17 cellular contexts compared by ENCODE assay signal in genomic region chr18:70037453-70038061, GRCh38.
DNase-seq lines count a peak whose midpoint lies in the region; ATAC-seq and TF ChIP-seq lines count a peak whose summit lies in the region.
"Had no signal": no experiment of that assay in that cellular context is flagged by ENCODE, and none has a peak within 500 bp of the region (broad histone marks: within the 10 kb centered on the region; RNA-seq: fewer than 3 reads in every experiment).

No MANE protein-coding gene starts in this region.

- no peaks in the 10 kb centered on the region for H3K27me3 ChIP-seq in left ventricle myocardium inferior (ENCODE audit: low read depth)
- no peaks in the 10 kb centered on the region for H3K27me3 ChIP-seq in osteoblast (ENCODE audit: insufficient read depth, low read length)
- H3K27me3 ChIP-seq: tibial nerve had no signal

- H3K4me1 Mint-ChIP-seq in WTC11, result no peaks in the 10 kb centered on the region
- no peaks in the 10 kb centered on the region for H3K4me1 Mint-ChIP-seq in activated T-helper 2 cell treated with anti-CD3 and anti-CD28 coated beads, Interferon-gamma antibody, Interleukin-2, Interleukin-4, amounts not matched to agents 10 μg/mL and 5 μg/mL and 100 μg/mL, durations not matched to agents 14 hours and 24 hours and 36 hours (ENCODE audit: low read depth)

- no peak for TF ChIP-seq CTCF in left ventricle myocardium inferior (IDR thresholded peaks at IDR 0.05; ENCODE audit: borderline replicate concordance)
- TF ChIP-seq CTCF in WTC11 (IDR thresholded peaks at IDR 0.05), result no peak
- no peak for TF ChIP-seq CTCF in osteoblast (IDR thresholded peaks at IDR 0.05; ENCODE audit: extremely low read depth, low read depth, low read length)

- no peaks in the 10 kb centered on the region for H4K20me1 ChIP-seq in osteoblast (ENCODE audit: insufficient read depth, low read length)

- no peak overlapping the region for H2AFZ ChIP-seq in osteoblast (ENCODE audit: low read length)
- H2AFZ ChIP-seq: parathyroid adenoma had no signal

- H3K27ac ChIP-seq in left ventricle myocardium inferior (replicated peaks), result no peak overlapping the region
- H3K27ac ChIP-seq in osteoblast (ENCODE audit: low read depth, low read length), result no peak overlapping the region
- H3K27ac ChIP-seq: parathyroid adenoma, tibial nerve had no signal

- intact Hi-C loops in left ventricle myocardium superior (cut with micrococcal nuclease) (no loop called here), left ventricle myocardium inferior (cut with micrococcal nuclease) (no loop called here)
- intact Hi-C loops in activated T-helper 2 cell treated with anti-CD3 and anti-CD28 coated beads, Interferon-gamma antibody, Interleukin-2, Interleukin-4, amounts not matched to agents 10 μg/mL and 5 μg/mL and 100 μg/mL, durations not matched to agents 14 hours and 24 hours and 36 hours (cut with micrococcal nuclease), result no loop called here

- H3K4me2 ChIP-seq in osteoblast (ENCODE audit: insufficient read depth, low read length), result no peak overlapping the region

- H3K9me3 Mint-ChIP-seq in WTC11, result peaks cover 5% of the 10 kb centered on the region
- H3K9me3 Mint-ChIP-seq in activated T-helper 2 cell treated with anti-CD3 and anti-CD28 coated beads, Interferon-gamma antibody, Interleukin-2, Interleukin-4, amounts not matched to agents 10 μg/mL and 5 μg/mL and 100 μg/mL, durations not matched to agents 14 hours and 24 hours and 36 hours, result no peaks in the 10 kb centered on the region

- peaks cover 16% of the 10 kb centered on the region for H3K36me3 ChIP-seq in left ventricle myocardium inferior
- no peaks in the 10 kb centered on the region for H3K36me3 ChIP-seq in osteoblast (ENCODE audit: insufficient read depth, low read length)

- H3K9me3 ChIP-seq in left ventricle myocardium inferior (replicated peaks), result no peaks in the 10 kb centered on the region
- H3K9me3 ChIP-seq in osteoblast (ENCODE audit: low read depth, low read length), result no peaks in the 10 kb centered on the region
- H3K9me3 ChIP-seq: Caco-2, mucosa of descending colon, tibial nerve had no signal

- peak overlapping the region; percentile 40 for H3K27ac Mint-ChIP-seq in WTC11
- no peak overlapping the region for H3K27ac Mint-ChIP-seq in activated T-helper 2 cell treated with anti-CD3 and anti-CD28 coated beads, Interferon-gamma antibody, Interleukin-2, Interleukin-4, amounts not matched to agents 10 μg/mL and 5 μg/mL and 100 μg/mL, durations not matched to agents 14 hours and 24 hours and 36 hours
- H3K27ac Mint-ChIP-seq: effector memory CD8-positive, alpha-beta T cell had no signal

- H3K27me3 Mint-ChIP-seq in WTC11 (ENCODE audit: low read depth), result no peaks in the 10 kb centered on the region
- no peaks in the 10 kb centered on the region for H3K27me3 Mint-ChIP-seq in activated T-helper 2 cell treated with anti-CD3 and anti-CD28 coated beads, Interferon-gamma antibody, Interleukin-2, Interleukin-4, amounts not matched to agents 10 μg/mL and 5 μg/mL and 100 μg/mL, durations not matched to agents 14 hours and 24 hours and 36 hours (ENCODE audit: low read depth)
- H3K27me3 Mint-ChIP-seq: effector memory CD8-positive, alpha-beta T cell had no signal

- H3K36me3 Mint-ChIP-seq in WTC11, result 0 out of 2 replicates have a peak, but pooled peaks cover 3% of the 10 kb centered on the region
- H3K36me3 Mint-ChIP-seq in activated T-helper 2 cell treated with anti-CD3 and anti-CD28 coated beads, Interferon-gamma antibody, Interleukin-2, Interleukin-4, amounts not matched to agents 10 μg/mL and 5 μg/mL and 100 μg/mL, durations not matched to agents 14 hours and 24 hours and 36 hours (ENCODE audit: low read depth), result peaks cover 44% of the 10 kb centered on the region

- CTCF ChIA-PET in WTC11 (lab: Charles Lee), result no interaction called here

- no peak overlapping the region for H3K4me3 Mint-ChIP-seq in WTC11
- H3K4me3 Mint-ChIP-seq in activated T-helper 2 cell treated with anti-CD3 and anti-CD28 coated beads, Interferon-gamma antibody, Interleukin-2, Interleukin-4, amounts not matched to agents 10 μg/mL and 5 μg/mL and 100 μg/mL, durations not matched to agents 14 hours and 24 hours and 36 hours (ENCODE audit: low read depth), result no peak overlapping the region
- H3K4me3 Mint-ChIP-seq: effector memory CD8-positive, alpha-beta T cell had no signal

- H3K4me1 ChIP-seq in left ventricle myocardium inferior (peaks cover 5% of the 10 kb centered on the region), osteoblast (ENCODE audit: insufficient read depth, low read length) (no peaks in the 10 kb centered on the region)
- H3K4me1 ChIP-seq: Caco-2, parathyroid adenoma, tibial nerve had no signal

- ATAC-seq in left ventricle myocardium superior (peak; percentile 80), HG02981 (IDR thresholded peaks at IDR 0.05; ENCODE audit: unreplicated experiment) (peak; percentile 34), WTC11 (no peak), HG02973 (IDR thresholded peaks at IDR 0.05; ENCODE audit: unreplicated experiment) (no peak)
- ATAC-seq: effector memory CD8-positive, alpha-beta T cell had no signal

- DNase-seq in left ventricle myocardium superior, result peak; percentile 25
- no peak for DNase-seq in left ventricle myocardium inferior
- DNase-seq in WTC11 (ENCODE audit: low spot score), result no peak
- DNase-seq in T-helper 9 cell, result no peak
- DNase-seq in activated T-helper 2 cell treated with anti-CD3 and anti-CD28 coated beads, Interferon-gamma antibody, Interleukin-2, Interleukin-4, amounts not matched to agents 10 μg/mL and 5 μg/mL and 100 μg/mL, durations not matched to agents 14 hours and 24 hours and 36 hours (ENCODE audit: low spot score), result no peak
- DNase-seq in osteoblast (ENCODE audit: insufficient read length, low spot score, missing footprints), result no peak
- DNase-seq: ACHN; activated CD4-positive, alpha-beta T cell treated with anti-CD3 and anti-CD28 coated beads, Interleukin-2, amount 50 U/mL, for 48 hours; Caco-2; effector memory CD8-positive, alpha-beta T cell; mucosa of descending colon; NCI-H1092; NCI-H446 treated with DMSO at 0.1 percent for 48 hours had no signal

- no peaks in the 10 kb centered on the region for H3K79me2 ChIP-seq in osteoblast (ENCODE audit: insufficient read depth, low read length)
- H3K79me2 ChIP-seq: parathyroid adenoma had no signal

- POLR2A ChIA-PET in WTC11 (lab: Charles Lee), result no interaction called here

- H3K4me3 ChIP-seq in left ventricle myocardium inferior (no peak overlapping the region), osteoblast (ENCODE audit: insufficient read depth, low read length) (no peak overlapping the region)
- H3K4me3 ChIP-seq: mucosa of descending colon, tibial nerve had no signal

TF ChIP-seq in WTC11, 78 proteins besides CTCF, POLR2A, EP300 and RAD21:
- TF ChIP-seq ZNF138 (CRISPR knock-in tag; conservative IDR thresholded peaks at IDR 0.05) (no peak), ZBTB43 (CRISPR knock-in tag; IDR thresholded peaks at IDR 0.05) (no peak)
TF ChIP-seq in WTC11: peak in this region for 0.

Comparison
In these comparisons a context has a peak if more than half of its experiments do, and no peak if none do; other contexts are left out.
1. ATAC-seq: peak in left ventricle myocardium superior (single experiment) and HG02981 (single experiment); none in WTC11 (single experiment) and HG02973 (single experiment).